ENCODE assay signal across 1 cellular context in the genomic region with DNA sequence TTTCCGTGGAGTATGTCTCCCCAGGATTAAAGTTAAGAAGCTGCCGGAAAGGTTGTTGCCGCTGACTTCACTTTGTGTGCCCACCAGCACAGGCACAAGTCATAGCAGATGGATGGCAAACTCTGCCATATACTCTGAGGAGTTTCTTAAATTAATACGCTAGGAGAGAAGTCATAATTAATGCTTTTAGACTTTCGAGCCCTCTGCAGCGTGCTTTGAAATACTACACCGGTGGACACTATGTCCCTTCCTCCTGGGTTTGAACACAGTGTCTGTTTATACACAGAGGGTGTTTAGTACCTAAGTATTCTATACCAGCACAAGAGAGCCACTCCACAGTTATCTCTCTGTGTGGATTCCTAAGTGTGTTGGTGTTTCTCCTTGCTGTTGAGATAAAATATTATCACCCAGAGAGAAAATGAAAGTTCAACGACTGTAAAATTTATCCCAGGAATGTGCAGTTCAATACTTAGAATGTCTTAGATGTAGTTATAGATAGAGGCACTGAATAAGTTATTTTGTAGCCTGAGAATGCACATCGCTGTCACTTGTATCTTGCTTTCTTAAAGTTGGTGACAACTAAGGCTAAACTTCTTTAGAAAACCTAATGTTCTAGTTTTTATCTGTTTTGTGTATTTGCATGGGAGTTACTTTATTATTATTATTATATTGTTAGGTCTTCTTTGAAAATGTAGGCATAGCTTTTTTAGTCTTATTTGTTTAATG.
TF ChIP-seq lines count a peak whose summit lies in the region.

No MANE protein-coding gene starts in this region.

TF ChIP-seq in K562, 482 proteins besides CTCF, POLR2A, EP300 and RAD21 (continued from another document):
- TF ChIP-seq, protein P1, sequence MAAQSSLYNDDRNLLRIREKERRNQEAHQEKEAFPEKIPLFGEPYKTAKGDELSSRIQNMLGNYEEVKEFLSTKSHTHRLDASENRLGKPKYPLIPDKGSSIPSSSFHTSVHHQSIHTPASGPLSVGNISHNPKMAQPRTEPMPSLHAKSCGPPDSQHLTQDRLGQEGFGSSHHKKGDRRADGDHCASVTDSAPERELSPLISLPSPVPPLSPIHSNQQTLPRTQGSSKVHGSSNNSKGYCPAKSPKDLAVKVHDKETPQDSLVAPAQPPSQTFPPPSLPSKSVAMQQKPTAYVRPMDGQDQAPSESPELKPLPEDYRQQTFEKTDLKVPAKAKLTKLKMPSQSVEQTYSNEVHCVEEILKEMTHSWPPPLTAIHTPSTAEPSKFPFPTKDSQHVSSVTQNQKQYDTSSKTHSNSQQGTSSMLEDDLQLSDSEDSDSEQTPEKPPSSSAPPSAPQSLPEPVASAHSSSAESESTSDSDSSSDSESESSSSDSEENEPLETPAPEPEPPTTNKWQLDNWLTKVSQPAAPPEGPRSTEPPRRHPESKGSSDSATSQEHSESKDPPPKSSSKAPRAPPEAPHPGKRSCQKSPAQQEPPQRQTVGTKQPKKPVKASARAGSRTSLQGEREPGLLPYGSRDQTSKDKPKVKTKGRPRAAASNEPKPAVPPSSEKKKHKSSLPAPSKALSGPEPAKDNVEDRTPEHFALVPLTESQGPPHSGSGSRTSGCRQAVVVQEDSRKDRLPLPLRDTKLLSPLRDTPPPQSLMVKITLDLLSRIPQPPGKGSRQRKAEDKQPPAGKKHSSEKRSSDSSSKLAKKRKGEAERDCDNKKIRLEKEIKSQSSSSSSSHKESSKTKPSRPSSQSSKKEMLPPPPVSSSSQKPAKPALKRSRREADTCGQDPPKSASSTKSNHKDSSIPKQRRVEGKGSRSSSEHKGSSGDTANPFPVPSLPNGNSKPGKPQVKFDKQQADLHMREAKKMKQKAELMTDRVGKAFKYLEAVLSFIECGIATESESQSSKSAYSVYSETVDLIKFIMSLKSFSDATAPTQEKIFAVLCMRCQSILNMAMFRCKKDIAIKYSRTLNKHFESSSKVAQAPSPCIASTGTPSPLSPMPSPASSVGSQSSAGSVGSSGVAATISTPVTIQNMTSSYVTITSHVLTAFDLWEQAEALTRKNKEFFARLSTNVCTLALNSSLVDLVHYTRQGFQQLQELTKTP (IDR thresholded peaks at IDR 0.05; ENCODE audit: low read depth in 1 of 2, partially characterized antibody in 2 of 2) = peak in 1 of 2 experiments; percentile 10
- TF ChIP-seq PML (IDR thresholded peaks at IDR 0.05; ENCODE audit: low read length) = peak; percentile 24; the same call in 1 of the 2 replicates
TF ChIP-seq in K562: peak in this region for 21.
